ENCODE assay signal across 20 cellular contexts in the genomic region with DNA sequence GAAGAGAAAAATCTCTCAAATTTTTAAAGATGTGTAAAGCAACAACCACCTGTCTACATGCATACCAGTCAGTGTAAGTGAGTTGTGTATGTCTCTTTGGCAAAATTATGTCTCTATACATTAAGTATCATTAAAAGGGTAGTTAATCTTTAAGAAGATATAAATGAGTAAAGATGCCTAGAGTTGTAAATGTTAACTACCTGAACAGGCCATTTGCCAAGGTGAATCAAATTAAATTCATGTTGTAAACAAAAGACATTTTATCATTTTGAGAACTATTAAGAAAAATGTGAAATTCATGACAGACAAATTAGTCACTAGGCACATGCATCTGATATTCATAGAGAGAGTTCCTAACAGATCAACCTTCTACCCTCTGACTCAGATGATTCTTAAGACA. TPM values are rescaled to one million over a fixed set of nuclear protein-coding genes. Genes with fewer than 3 reads are reported as not detected.
DNase-seq lines count a peak whose midpoint lies in the region; ATAC-seq, FAIRE-seq and TF ChIP-seq lines count a peak whose summit lies in the region.
"Had no signal": no experiment of that assay in that cellular context is flagged by ENCODE, and none has a peak within 500 bp of the region (broad histone marks: within the 10 kb centered on the region; RNA-seq: fewer than 3 reads in every experiment).

A gene (minus strand): TSS at position 101 of the 400 bp plus-strand sequence. CDS start 163 bp downstream, outside the sequence.

- intact Hi-C loops in OCI-LY7 (cut with micrococcal nuclease; ENCODE audit: unreplicated experiment) = no loop called here

- H3K4me1 ChIP-seq in OCI-LY7 (ENCODE audit: insufficient read depth, low read length, poor library complexity, severe bottlenecking) = peaks cover 20% of the 10 kb centered on the region
- H3K4me1 ChIP-seq in duodenal mucosa (ENCODE audit: control insufficient read depth in 1 of 2, insufficient read depth in 2 of 2, low read length in 2 of 2) = no peaks in the 10 kb centered on the region
- H3K4me1 ChIP-seq: A549, BE2C had no signal

- BruUV-seq in OCI-LY7 (replicated peaks; lab: Mats Ljungman, UMichigan) = no TSS peak

- H3K4me2 ChIP-seq in OCI-LY7 (ENCODE audit: low read length) = 0 out of 2 replicates have a peak within 1 kb of the TSS, but pooled peaks have one; percentile 3
- H3K4me2 ChIP-seq: A549 had no signal

- no peaks in the 10 kb centered on the region for H4K20me1 ChIP-seq in OCI-LY7 (ENCODE audit: insufficient read depth, low read length)

- DNase-seq in LHCN-M2 (ENCODE audit: low read depth) = peak; percentile 36
- no peak for DNase-seq in OCI-LY7 (ENCODE audit: low spot score)
- no peak for DNase-seq in NCI-H526 (lab: John Stamatoyannopoulos, UW)
- DNase-seq in H54 (ENCODE audit: insufficient read length, low spot score) = no peak
- no peak for DNase-seq in omental fat pad (ENCODE audit: low spot score)
- DNase-seq in putamen (ENCODE audit: low spot score) = no peak
- DNase-seq: BE2C; CD4-positive, alpha-beta memory T cell; DMS79; GOT3; HCEC 1CT; HFFc6 had no signal

- TF ChIP-seq POLR2A in H54 (IDR thresholded peaks at IDR 0.05; ENCODE audit: low read depth, low read length) = no peak

- H3K9me2 ChIP-seq in OCI-LY7 (ENCODE audit: insufficient read depth, low read length) = no peaks in the 10 kb centered on the region

- H2AFZ ChIP-seq in OCI-LY7 (ENCODE audit: low read length) = peak within 1 kb of the TSS; percentile 57; the same call in 1 of the 2 replicates

- TF ChIP-seq CTCF in OCI-LY7 (conservative IDR thresholded peaks at IDR 0.05; ENCODE audit: low read length) (no peak), omental fat pad (IDR thresholded peaks at IDR 0.05) (no peak)

- H3K9me3 ChIP-seq in OCI-LY7 (ENCODE audit: low read length) (peaks cover 20% of the 10 kb centered on the region; the same call in 1 of the 2 replicates), duodenal mucosa (ENCODE audit: control insufficient read depth in 1 of 2, low read length in 2 of 2) (no peaks in the 10 kb centered on the region)
- H3K9me3 ChIP-seq: A549, BE2C had no signal

- H3K27ac ChIP-seq in OCI-LY7 (ENCODE audit: low read depth, low read length, poor library complexity, severe bottlenecking) (no peak within 1 kb of the TSS), duodenal mucosa (ENCODE audit: low read depth, low read length) (no peak within 1 kb of the TSS)
- H3K27ac ChIP-seq: A549, C4-2B had no signal

- no peak for ATAC-seq in omental fat pad (ENCODE audit: low FRiP score)
- ATAC-seq: A549 had no signal

- peak within 1 kb of the TSS in 1 of 2 donors; percentile 43 for H3K9ac ChIP-seq in duodenal mucosa (ENCODE audit: low read depth in 1 of 2, low read length in 2 of 2)

- H3K4me3 ChIP-seq in OCI-LY7 (ENCODE audit: low read depth, low read length, poor library complexity, severe bottlenecking) = no peak within 1 kb of the TSS
- H3K4me3 ChIP-seq in duodenal mucosa (ENCODE audit: low read depth in 1 of 2, low read length in 2 of 2) = peak within 1 kb of the TSS; percentile 59 to 68
- H3K4me3 ChIP-seq: A549 had no signal

- no peak for FAIRE-seq in H54 (lab: Jason Lieb, UNC)
- FAIRE-seq: A549, G401.6, GM12892 had no signal

- CTCF ChIA-PET in OCI-LY7 (lab: Charles Lee; ENCODE audit: unreplicated experiment) = no interaction called here

- no peaks in the 10 kb centered on the region for H3K27me3 ChIP-seq in duodenal mucosa (ENCODE audit: control insufficient read depth in 1 of 2, insufficient read depth in 2 of 2, low read length in 2 of 2)
- H3K27me3 ChIP-seq: BE2C had no signal

- no peaks in the 10 kb centered on the region for H3K79me2 ChIP-seq in OCI-LY7 (ENCODE audit: insufficient read depth, low read depth, low read length)

- POLR2A ChIA-PET in OCI-LY7 (lab: Charles Lee) = no interaction called here

- H3K36me3 ChIP-seq in OCI-LY7 (ENCODE audit: insufficient read depth, low read length) (peaks cover 6% of the 10 kb centered on the region; the same call in 1 of the 2 replicates), duodenal mucosa (ENCODE audit: control insufficient read depth in 1 of 2, insufficient read depth in 2 of 2, low read length in 2 of 2) (no peaks in the 10 kb centered on the region)
- H3K36me3 ChIP-seq: BE2C had no signal

RNA-seq across cellular contexts. Expression of the gene that starts here (rescaled TPM):
- total RNA-seq in LHCN-M2 (2014; rRNA removed) = not detected in 2 replicates
- polyA plus RNA-seq in LHCN-M2 (2012) = not detected
- 0.03 and 0.33 TPM in 2 replicates for total RNA-seq in OCI-LY7 (2014; rRNA removed; shearing (Covaris generic))
- total RNA-seq in OCI-LY7 (2022) = 0.13 and 0.48 TPM in 2 replicates
- total RNA-seq in omental fat pad = not detected
- total RNA-seq: CD4-positive, alpha-beta memory T cell; HFFc6; HT-29 had no signal
- polyA plus RNA-seq: AG04450; CD4-positive, alpha-beta memory T cell; IgD-negative memory B cell had no signal

Comparison
In these comparisons a context has a peak if more than half of its experiments do, and no peak if none do; other contexts are left out.
1. Peak in DNase-seq in LHCN-M2; RNA of the gene not detected or under 1 TPM.